26 cellular contexts compared by ENCODE assay signal in the genomic region with DNA sequence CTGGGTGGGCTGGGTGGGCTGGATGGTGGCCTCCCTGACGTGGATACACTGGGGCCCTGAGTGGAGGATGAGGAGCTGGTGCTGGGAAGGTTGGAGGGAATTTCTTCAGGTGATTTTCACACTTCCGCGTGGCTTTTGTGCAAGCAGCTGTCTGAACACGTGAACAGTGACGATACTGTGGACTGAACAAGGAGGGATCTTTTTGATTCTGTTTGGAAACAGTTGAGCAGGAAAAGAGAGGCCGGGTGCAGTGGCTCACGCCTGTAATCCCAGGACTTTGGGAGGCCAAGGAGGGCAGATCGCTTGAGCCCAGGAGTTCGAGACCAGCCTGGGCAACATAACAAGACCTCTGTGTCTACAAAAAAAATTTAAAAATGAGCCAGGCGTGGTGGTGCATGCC. TPM values are rescaled to one million over a fixed set of nuclear protein-coding genes. Genes with fewer than 3 reads are reported as not detected.
DNase-seq lines count a peak whose midpoint lies in the region; ATAC-seq and TF ChIP-seq lines count a peak whose summit lies in the region.
"Had no signal": no experiment of that assay in that cellular context is flagged by ENCODE, and none has a peak within 500 bp of the region (broad histone marks: within the 10 kb centered on the region; RNA-seq: fewer than 3 reads in every experiment).

No MANE protein-coding gene starts in this region.

- H2AFZ ChIP-seq in Karpas-422 (ENCODE audit: low read length) (no peak overlapping the region), OCI-LY7 (ENCODE audit: low read length) (no peak overlapping the region)

- H3K4me3 ChIP-seq in BLaER1 (no peak overlapping the region), Karpas-422 (ENCODE audit: low read length) (no peak overlapping the region), duodenal mucosa (ENCODE audit: low read depth in 1 of 2, low read length in 2 of 2) (peak overlapping the region; percentile 21 to 43), OCI-LY7 (ENCODE audit: low read depth, low read length, poor library complexity, severe bottlenecking) (no peak overlapping the region)
- H3K4me3 ChIP-seq: A549 had no signal

- H3K9me2 ChIP-seq in Karpas-422 (replicated peaks; ENCODE audit: insufficient read depth, low read length) (no peaks in the 10 kb centered on the region), OCI-LY7 (ENCODE audit: insufficient read depth, low read length) (no peaks in the 10 kb centered on the region)

- H3K9me3 ChIP-seq in BLaER1 (no peaks in the 10 kb centered on the region), Karpas-422 (ENCODE audit: low read length) (no peaks in the 10 kb centered on the region), duodenal mucosa (ENCODE audit: control insufficient read depth in 1 of 2, low read length in 2 of 2) (no peaks in the 10 kb centered on the region), OCI-LY7 (ENCODE audit: low read length) (no peaks in the 10 kb centered on the region)
- H3K9me3 ChIP-seq: A549 had no signal

- peak overlapping the region; percentile 97 for H3K27ac Mint-ChIP-seq in nephron progenitor cell
- H3K27ac Mint-ChIP-seq: B cell, IgD-negative memory B cell had no signal

- POLR2A ChIA-PET in OCI-LY7 (lab: Charles Lee) = interaction anchor here (0.7 kb wide), 1 partner anchor 199 kb away, joined by 4 read pairs; no protein-coding TSS in a partner anchor

- H3K36me3 Mint-ChIP-seq in nephron progenitor cell (ENCODE audit: low read depth) = no peaks in the 10 kb centered on the region
- H3K36me3 Mint-ChIP-seq: CD4-positive, CD25-positive, alpha-beta regulatory T cell; IgD-negative memory B cell had no signal

- H3K4me1 ChIP-seq in BLaER1 (peaks cover 10% of the 10 kb centered on the region; the same call in 1 of the 2 replicates), Karpas-422 (ENCODE audit: low read length) (no peaks in the 10 kb centered on the region), duodenal mucosa (ENCODE audit: control insufficient read depth in 1 of 2, insufficient read depth in 2 of 2, low read length in 2 of 2) (peaks cover 0 to 4% of the 10 kb centered on the region in 2 donors), OCI-LY7 (ENCODE audit: insufficient read depth, low read length, poor library complexity, severe bottlenecking) (no peaks in the 10 kb centered on the region)
- H3K4me1 ChIP-seq: A549 had no signal

- H4K20me1 ChIP-seq in BLaER1 (no peaks in the 10 kb centered on the region), Karpas-422 (ENCODE audit: insufficient read depth, low read depth, low read length) (no peaks in the 10 kb centered on the region), OCI-LY7 (ENCODE audit: insufficient read depth, low read length) (no peaks in the 10 kb centered on the region)

- H3K4me3 Mint-ChIP-seq in nephron progenitor cell = no peak overlapping the region
- H3K4me3 Mint-ChIP-seq: B cell; CD4-positive, CD25-positive, alpha-beta regulatory T cell; IgD-negative memory B cell had no signal

- H3K79me2 ChIP-seq in Karpas-422 (ENCODE audit: low read length) = no peaks in the 10 kb centered on the region
- no peaks in the 10 kb centered on the region for H3K79me2 ChIP-seq in OCI-LY7 (ENCODE audit: insufficient read depth, low read depth, low read length)

- DNase-seq in Karpas-422 (peak; percentile 20), nephron progenitor cell (no peak), kidney glomerular epithelial cell (lab: John Stamatoyannopoulos, UW) (no peak), OCI-LY7 (ENCODE audit: low spot score) (no peak)
- DNase-seq in NK-92 treated with Interleukin-12 subunit alpha and Interleukin-12 subunit beta, amount 100 ng/mL, for 24 hours (lab: John Stamatoyannopoulos, UW) = no peak
- DNase-seq: CD4-positive, CD25-positive, alpha-beta regulatory T cell; DMS 273 treated with DMSO at 0.1 percent for 48 hours; GOT3; HCEC 1CT; Kasumi-1; NCI-H1048; NCI-H1417 treated with DMSO at 0.1 percent for 48 hours; NCI-H187; NCI-H2107; NCI-H226; NCI-H510A treated with DMSO at 0.1 percent for 48 hours; NCI-H82; Right ventricle myocardium superior had no signal

- intact Hi-C loops in OCI-LY7 (cut with micrococcal nuclease; ENCODE audit: unreplicated experiment) = no loop called here

- CTCF ChIA-PET in OCI-LY7 (lab: Charles Lee; ENCODE audit: unreplicated experiment) = no interaction called here

- H3K9ac ChIP-seq in BLaER1 (no peak overlapping the region), Karpas-422 (ENCODE audit: low read length) (no peak overlapping the region), duodenal mucosa (ENCODE audit: low read depth in 1 of 2, low read length in 2 of 2) (no peak overlapping the region)

- H3K27ac ChIP-seq in BLaER1 = no peak overlapping the region
- no peak overlapping the region for H3K27ac ChIP-seq in Karpas-422 (ENCODE audit: low read length)
- peak overlapping the region; percentile 36 for H3K27ac ChIP-seq in duodenal mucosa (ENCODE audit: low read depth, low read length)
- H3K27ac ChIP-seq in OCI-LY7 (ENCODE audit: low read depth, low read length, poor library complexity, severe bottlenecking) = no peak overlapping the region
- H3K27ac ChIP-seq: A549 had no signal

- no peaks in the 10 kb centered on the region for H3K36me3 ChIP-seq in BLaER1
- no peaks in the 10 kb centered on the region for H3K36me3 ChIP-seq in Karpas-422 (ENCODE audit: insufficient read depth, low read length)
- H3K36me3 ChIP-seq in duodenal mucosa (ENCODE audit: control insufficient read depth in 1 of 2, insufficient read depth in 2 of 2, low read length in 2 of 2) = no peaks in the 10 kb centered on the region
- no peaks in the 10 kb centered on the region for H3K36me3 ChIP-seq in OCI-LY7 (ENCODE audit: insufficient read depth, low read length)

- peaks cover 24% of the 10 kb centered on the region for H3K4me1 Mint-ChIP-seq in nephron progenitor cell
- H3K4me1 Mint-ChIP-seq: B cell; CD4-positive, CD25-positive, alpha-beta regulatory T cell had no signal

- no peaks in the 10 kb centered on the region for H3K27me3 Mint-ChIP-seq in nephron progenitor cell (ENCODE audit: low read depth, poor library complexity)
- H3K27me3 Mint-ChIP-seq: B cell; CD4-positive, CD25-positive, alpha-beta regulatory T cell had no signal

- ATAC-seq in HG03175 (IDR thresholded peaks at IDR 0.05; ENCODE audit: unreplicated experiment) = no peak
- ATAC-seq: A549 had no signal

- no peaks in the 10 kb centered on the region for H3K9me3 Mint-ChIP-seq in nephron progenitor cell
- H3K9me3 Mint-ChIP-seq: CD4-positive, CD25-positive, alpha-beta regulatory T cell; IgD-negative memory B cell had no signal

- BruUV-seq in OCI-LY7 (replicated peaks; lab: Mats Ljungman, UMichigan) = no TSS peak

- TF ChIP-seq CTCF in nephron progenitor cell (IDR thresholded peaks at IDR 0.05) (no peak), OCI-LY7 (conservative IDR thresholded peaks at IDR 0.05; ENCODE audit: low read length) (no peak)

- peak overlapping the region; percentile 20; the same call in 1 of the 2 replicates for H3K4me2 ChIP-seq in BLaER1
- no peak overlapping the region for H3K4me2 ChIP-seq in Karpas-422 (ENCODE audit: low read depth, low read length, poor library complexity, severe bottlenecking)
- H3K4me2 ChIP-seq in OCI-LY7 (ENCODE audit: low read length) = no peak overlapping the region
- H3K4me2 ChIP-seq: A549 had no signal

- H3K27me3 ChIP-seq in BLaER1 (no peaks in the 10 kb centered on the region), Karpas-422 (ENCODE audit: low read length) (no peaks in the 10 kb centered on the region), duodenal mucosa (ENCODE audit: control insufficient read depth in 1 of 2, insufficient read depth in 2 of 2, low read length in 2 of 2) (no peaks in the 10 kb centered on the region)

RNA-seq across cellular contexts. Expression of a gene that starts 9.1 kb away (rescaled TPM):
- 18.2 and 35.4 TPM in 2 replicates for total RNA-seq in Karpas-422 (2014; rRNA removed; shearing (Covaris generic); ENCODE audit: low replicate concordance)
- 31.1 and 44.4 TPM in 2 replicates for total RNA-seq in OCI-LY7 (2014; rRNA removed; shearing (Covaris generic))
- 43.2 and 47.7 TPM in 2 replicates for total RNA-seq in OCI-LY7 (2022)

RNA-seq across cellular contexts. Expression of a gene that starts 22.6 kb away (rescaled TPM):
- total RNA-seq in Karpas-422 (2014; rRNA removed; shearing (Covaris generic); ENCODE audit: low replicate concordance) = 94.5 and 217 TPM in 2 replicates
- total RNA-seq in OCI-LY7 (2014; rRNA removed; shearing (Covaris generic)) = 255 and 271 TPM in 2 replicates
- 468 and 499 TPM in 2 replicates for total RNA-seq in OCI-LY7 (2022)

RNA-seq across cellular contexts. Expression of a gene that starts 26.3 kb away (rescaled TPM):
- 0.76 and 1.0 TPM in 2 replicates for total RNA-seq in Karpas-422 (2014; rRNA removed; shearing (Covaris generic); ENCODE audit: low replicate concordance)
- total RNA-seq in OCI-LY7 (2014; rRNA removed; shearing (Covaris generic)) = 1.4 and 1.6 TPM in 2 replicates
- total RNA-seq in OCI-LY7 (2022) = 2.1 and 2.9 TPM in 2 replicates

RNA-seq across cellular contexts. Expression of a gene that starts 29.5 kb away (rescaled TPM):
- 94.7 and 95.7 TPM in 2 replicates for total RNA-seq in Karpas-422 (2014; rRNA removed; shearing (Covaris generic); ENCODE audit: low replicate concordance)
- 35.8 and 61.0 TPM in 2 replicates for total RNA-seq in OCI-LY7 (2014; rRNA removed; shearing (Covaris generic))
- total RNA-seq in OCI-LY7 (2022) = 74.2 and 75.9 TPM in 2 replicates

RNA-seq across cellular contexts. Expression of a gene that starts 31.5 kb away (rescaled TPM):
- 1.4 TPM in 1 of 2 replicates, not detected in the other for total RNA-seq in Karpas-422 (2014; rRNA removed; shearing (Covaris generic); ENCODE audit: low replicate concordance)
- not detected in 2 replicates for total RNA-seq in OCI-LY7 (2014; rRNA removed; shearing (Covaris generic))
- not detected in 2 replicates for total RNA-seq in OCI-LY7 (2022)
- total RNA-seq: MCF 10A, Right ventricle myocardium superior, RPMI7951 had no signal

Comparison
In these comparisons a context has a peak if more than half of its experiments do, and no peak if none do; other contexts are left out.
1. H3K4me3 ChIP-seq: peak in duodenal mucosa (2 of 2); none in BLaER1 (single experiment), Karpas-422 (single experiment) and OCI-LY7 (single experiment).